In the genomic region with DNA sequence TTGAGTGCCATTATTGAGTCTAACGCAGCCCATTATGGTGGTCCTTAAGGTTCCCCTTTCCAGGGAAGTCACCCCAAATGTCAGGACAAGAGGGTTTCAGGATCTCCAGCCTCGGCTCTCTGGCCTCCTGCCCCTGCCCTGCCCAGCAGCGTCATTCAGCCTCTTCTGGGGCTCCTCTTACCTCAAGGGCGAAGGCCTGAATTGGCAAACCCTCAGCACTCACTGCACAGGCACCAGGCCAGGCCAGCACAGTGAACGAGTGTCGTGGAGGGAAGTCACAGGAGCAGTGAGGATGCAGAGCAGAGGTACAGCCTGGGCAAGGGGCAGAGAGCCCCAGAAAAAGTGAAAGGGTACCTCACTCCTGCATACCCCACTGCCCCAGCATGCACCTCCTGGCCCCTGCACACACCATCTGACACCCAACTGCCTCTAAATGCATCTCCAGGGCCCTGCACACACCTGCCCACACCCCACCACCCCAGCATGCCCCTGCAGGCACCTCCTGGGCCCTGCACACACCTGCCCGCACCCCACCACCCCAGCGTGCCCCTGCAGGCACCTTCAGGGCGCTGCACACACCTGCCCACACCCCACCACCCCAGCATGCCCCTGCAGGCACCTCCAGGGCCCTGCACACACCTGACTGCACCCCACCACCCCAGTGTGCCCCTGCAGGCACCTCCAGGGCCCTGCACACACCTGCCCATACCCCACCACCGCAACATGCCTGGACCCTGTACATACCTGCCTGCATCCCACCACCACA, we compare ENCODE assay signal across 16 cellular contexts. TPM values are rescaled to one million over a fixed set of nuclear protein-coding genes. Genes with fewer than 3 reads are reported as not detected.
DNase-seq lines count a peak whose midpoint lies in the region; ATAC-seq and TF ChIP-seq lines count a peak whose summit lies in the region.
"Had no signal": no experiment of that assay in that cellular context is flagged by ENCODE, and none has a peak within 500 bp of the region (broad histone marks: within the 10 kb centered on the region; RNA-seq: fewer than 3 reads in every experiment).

No MANE protein-coding gene starts in this region.

- peaks cover 0 to 2% (median 0%) of the 10 kb centered on the region in 9 donors for H3K36me3 ChIP-seq in heart left ventricle
- no peaks in the 10 kb centered on the region for H3K36me3 ChIP-seq in neural progenitor cell
- H3K36me3 ChIP-seq in thyroid gland, result no peaks in the 10 kb centered on the region

- H3F3A ChIP-seq in neural progenitor cell (ENCODE audit: low read depth), result no peaks in the 10 kb centered on the region

- no peak overlapping the region for H3K4me2 ChIP-seq in neural progenitor cell
- H3K4me2 ChIP-seq: BLaER1 had no signal

- no peaks in the 10 kb centered on the region for H3K27me3 ChIP-seq in heart left ventricle
- no peaks in the 10 kb centered on the region for H3K27me3 ChIP-seq in neural progenitor cell
- H3K27me3 ChIP-seq in thyroid gland, result no peaks in the 10 kb centered on the region
- H3K27me3 ChIP-seq: BLaER1 had no signal

- no peaks in the 10 kb centered on the region for H3K9me3 ChIP-seq in heart left ventricle
- no peaks in the 10 kb centered on the region for H3K9me3 ChIP-seq in neural progenitor cell (ENCODE audit: low read depth)
- no peaks in the 10 kb centered on the region for H3K9me3 ChIP-seq in thyroid gland
- H3K9me3 ChIP-seq: BLaER1 had no signal

- H3K4me1 Mint-ChIP-seq in neural progenitor cell (peaks cover 14% of the 10 kb centered on the region), progenitor cell of endocrine pancreas (ENCODE audit: low read depth) (no peaks in the 10 kb centered on the region)

- TF ChIP-seq CTCF in heart left ventricle (IDR thresholded peaks at IDR 0.05) (no peak), neural progenitor cell (IDR thresholded peaks at IDR 0.05) (no peak), thyroid gland (IDR thresholded peaks at IDR 0.05) (no peak), progenitor cell of endocrine pancreas (IDR thresholded peaks at IDR 0.05; ENCODE audit: unreplicated experiment) (no peak)

- peak; percentile 78 for ATAC-seq in Right ventricle myocardium inferior
- ATAC-seq in heart left ventricle, result peak in 3 of 4 donors; percentile 85 to 90 (median 86)
- ATAC-seq in HG03565 (IDR thresholded peaks at IDR 0.05; ENCODE audit: unreplicated experiment), result no peak
- ATAC-seq: CD8-positive, alpha-beta T cell; Panc1 had no signal

- H3K4me1 ChIP-seq in heart left ventricle, result peaks cover 0 to 27% (median 2%) of the 10 kb centered on the region in 12 donors
- H3K4me1 ChIP-seq in neural progenitor cell, result no peaks in the 10 kb centered on the region
- H3K4me1 ChIP-seq in thyroid gland, result peaks cover 39 to 58% of the 10 kb centered on the region in 2 donors

- no peaks in the 10 kb centered on the region for H3K9me3 Mint-ChIP-seq in neural progenitor cell
- no peaks in the 10 kb centered on the region for H3K9me3 Mint-ChIP-seq in progenitor cell of endocrine pancreas (ENCODE audit: low read depth)
- H3K9me3 Mint-ChIP-seq: CD8-positive, alpha-beta T cell; H9 had no signal

- H3K36me3 Mint-ChIP-seq in neural progenitor cell (no peaks in the 10 kb centered on the region), progenitor cell of endocrine pancreas (ENCODE audit: insufficient read depth) (no peaks in the 10 kb centered on the region)

- DNase-seq in Right ventricle myocardium inferior (ENCODE audit: missing footprints) (peak; percentile 72), cardiac septum (ENCODE audit: low spot score) (no peak), heart left ventricle (peak in 4 of 5 donors; percentile 46 to 85 (median 72)), neural progenitor cell (ENCODE audit: low spot score) (no peak), thyroid gland (peak; percentile 91 to 93), progenitor cell of endocrine pancreas (ENCODE audit: low spot score, unreplicated experiment) (no peak), NCI-H774 (lab: John Stamatoyannopoulos, UW) (no peak)
- DNase-seq: CD8-positive, alpha-beta T cell; H9; KBM-7; NCI-H1436 treated with DMSO at 0.1 percent for 48 hours; NCI-H2081; NCI-H510A had no signal

- H2AFZ ChIP-seq in neural progenitor cell (replicated peaks), result no peak overlapping the region

- no peak overlapping the region for H3K9ac ChIP-seq in neural progenitor cell
- H3K9ac ChIP-seq: BLaER1 had no signal

- TF ChIP-seq POLR2A in heart left ventricle (IDR thresholded peaks at IDR 0.05) (no peak), thyroid gland (IDR thresholded peaks at IDR 0.05) (peak in 1 of 2 donors; percentile 40)

- no peaks in the 10 kb centered on the region for H3K79me2 ChIP-seq in neural progenitor cell (ENCODE audit: low read depth)

- H3K27me3 Mint-ChIP-seq in neural progenitor cell (ENCODE audit: insufficient read depth, low read depth), result peaks cover 12% of the 10 kb centered on the region
- peaks cover 4% of the 10 kb centered on the region for H3K27me3 Mint-ChIP-seq in progenitor cell of endocrine pancreas

- no peaks in the 10 kb centered on the region for H4K20me1 ChIP-seq in neural progenitor cell (ENCODE audit: low read depth)

- WGBS in heart left ventricle, 4 donors, result 72 to 78% (median 75%) methylated on average over 10 of the region's 10 CpGs
- WGBS in thyroid gland, 2 donors, result 40 to 53% methylated on average over 8 of the region's 10 CpGs

- H3K4me3 ChIP-seq in heart left ventricle, result no peak overlapping the region
- no peak overlapping the region for H3K4me3 ChIP-seq in neural progenitor cell
- no peak overlapping the region for H3K4me3 ChIP-seq in thyroid gland (replicated peaks in 1 of 3)
- H3K4me3 ChIP-seq: BLaER1 had no signal

- H3K4me3 Mint-ChIP-seq in neural progenitor cell (no peak overlapping the region), progenitor cell of endocrine pancreas (ENCODE audit: low read depth) (no peak overlapping the region)
- H3K4me3 Mint-ChIP-seq: CD8-positive, alpha-beta T cell; H9 had no signal

- H3K27ac Mint-ChIP-seq in neural progenitor cell (peak overlapping the region; percentile 82), progenitor cell of endocrine pancreas (no peak overlapping the region)
- H3K27ac Mint-ChIP-seq: CD8-positive, alpha-beta T cell; H9 had no signal

- H3K27ac ChIP-seq in heart left ventricle (peak overlapping the region in 1 of 12 donors; percentile 59), neural progenitor cell (no peak overlapping the region), thyroid gland (peak overlapping the region; percentile 22 to 95 (median 81))
- H3K27ac ChIP-seq: BLaER1 had no signal

- intact Hi-C loops in Right ventricle myocardium inferior (cut with DNase I), result no loop called here
- intact Hi-C loops in cardiac septum (cut with DNase I), result no loop called here
- intact Hi-C loops in heart left ventricle (cut with DNase I), result no loop called here
- intact Hi-C loops in thyroid gland (cut with DNase I), result no loop called here

RNA-seq across cellular contexts. Expression of gene SLC25A42, which starts 19.8 kb away (rescaled TPM):
- total RNA-seq in Right ventricle myocardium inferior (30.9 TPM), cardiac septum (14.9 TPM), heart left ventricle (10 to 100 TPM; 15.7 to 28.0 (median 17.9) TPM), neural progenitor cell (ENCODE audit: low replicate concordance) (4.0 and 6.2 TPM in 2 replicates), thyroid gland (10 to 100 TPM; 28.0 to 43.9 (median 33.9) TPM), progenitor cell of endocrine pancreas (10.5 and 10.7 TPM in 2 replicates)
- polyA plus RNA-seq in heart left ventricle, result 10 to 100 TPM; 15.6 to 21.1 TPM

RNA-seq across cellular contexts. Expression of gene ARMC6, which starts 50.2 kb away (rescaled TPM):
- total RNA-seq in Right ventricle myocardium inferior (13.6 TPM), cardiac septum (15.9 TPM), heart left ventricle (10 to 100 TPM in 8 of 9 donors, 1 to 10 TPM in 1; 9.9 to 23.6 (median 18.0) TPM), neural progenitor cell (ENCODE audit: low replicate concordance) (18.1 and 35.0 TPM in 2 replicates), thyroid gland (10 to 100 TPM; 33.1 to 60.0 (median 46.1) TPM), progenitor cell of endocrine pancreas (28.5 and 33.5 TPM in 2 replicates)
- 10 to 100 TPM; 22.4 to 24.7 TPM for polyA plus RNA-seq in heart left ventricle

RNA-seq across cellular contexts. Expression of gene SUGP2, which starts 50.3 kb away (rescaled TPM):
- 68.5 TPM for total RNA-seq in Right ventricle myocardium inferior
- total RNA-seq in cardiac septum, result 60.4 TPM
- total RNA-seq in heart left ventricle, result 10 to 100 TPM; 36.1 to 76.5 (median 59.4) TPM
- polyA plus RNA-seq in heart left ventricle, result 10 to 100 TPM; 36.8 to 47.8 TPM
- total RNA-seq in neural progenitor cell (ENCODE audit: low replicate concordance), result 123 and 125 TPM in 2 replicates
- 10 to 100 TPM; 70.3 to 93.5 (median 82.2) TPM for total RNA-seq in thyroid gland
- total RNA-seq in progenitor cell of endocrine pancreas, result 153 and 154 TPM in 2 replicates

RNA-seq across cellular contexts. Expression of gene TMEM161A, which starts 54.7 kb away (rescaled TPM):
- 23.5 TPM for total RNA-seq in Right ventricle myocardium inferior
- total RNA-seq in cardiac septum, result 12.2 TPM
- 10 to 100 TPM; 12.3 to 29.7 (median 20.8) TPM for total RNA-seq in heart left ventricle
- polyA plus RNA-seq in heart left ventricle, result 10 to 100 TPM; 22.1 to 26.1 TPM
- 13.3 and 38.3 TPM in 2 replicates for total RNA-seq in neural progenitor cell (ENCODE audit: low replicate concordance)
- total RNA-seq in thyroid gland, result 10 to 100 TPM; 29.6 to 37.8 (median 33.1) TPM
- total RNA-seq in progenitor cell of endocrine pancreas, result 38.8 and 42.3 TPM in 2 replicates

Comparison
In these comparisons a context has a peak if more than half of its experiments do, and no peak if none do; other contexts are left out.
1. DNase-seq: peak in Right ventricle myocardium inferior (single experiment), heart left ventricle (4 of 5) and thyroid gland (2 of 2); none in cardiac septum (single experiment), neural progenitor cell (single experiment), progenitor cell of endocrine pancreas (single experiment) and NCI-H774 (single experiment).